8 cellular contexts compared by ENCODE assay signal in the genomic region with DNA sequence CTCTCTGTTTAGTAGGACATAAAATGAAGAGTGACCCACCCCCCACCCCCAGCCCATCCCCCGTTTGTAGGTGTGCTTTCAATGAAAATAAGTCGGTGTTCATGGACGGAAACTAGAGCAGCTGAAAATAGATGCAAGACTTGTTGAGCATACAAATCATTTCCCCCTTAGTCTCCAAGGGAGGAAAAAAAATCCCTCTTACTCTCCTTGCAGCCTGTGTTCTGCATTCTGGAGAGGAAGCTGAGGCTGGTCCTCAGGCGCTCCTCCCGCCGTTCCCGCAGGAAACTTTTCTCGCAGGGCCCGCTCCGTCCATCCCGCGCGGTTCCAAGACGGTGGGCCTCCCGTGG.
A peak's percentile ranks its signal among the peaks of the same experiment; 100 is the strongest.
DNase-seq lines count a peak whose midpoint lies in the region; ATAC-seq, FAIRE-seq and TF ChIP-seq lines count a peak whose summit lies in the region.

No MANE protein-coding gene starts in this region.

- no peak for TF ChIP-seq POLR2A in A549 (IDR thresholded peaks at IDR 0.05; ENCODE audit: low read length)

- TF ChIP-seq CTCF in A549 (IDR thresholded peaks at IDR 0.05): no peak
- no peak for TF ChIP-seq CTCF in dorsolateral prefrontal cortex (IDR thresholded peaks at IDR 0.05 in 54 of 56, conservative IDR thresholded peaks at IDR 0.05 in 2 of 56; ENCODE audit: low read depth in 1 of 56, partially characterized antibody in 56 of 56)

- no peaks in the 10 kb centered on the region for H3K9me3 ChIP-seq in A549
- H3K9me3 ChIP-seq in muscle layer of colon (ENCODE audit: low read length): no peaks in the 10 kb centered on the region

- intact Hi-C loops in dorsolateral prefrontal cortex (cut with DNase I): loop anchor here (10.0 kb wide), 2 partner anchors 70 to 260 kb away; partner anchors contain the start of gene E2F7 (in 1 of the 2)

- H3K4me1 ChIP-seq in A549: peaks cover 6% of the 10 kb centered on the region; the same call in 1 of the 3 replicates
- H3K4me1 ChIP-seq in muscle layer of colon (ENCODE audit: insufficient read depth, low read length): peaks cover 6% of the 10 kb centered on the region

- H3K4me2 ChIP-seq in A549: peak overlapping the region; percentile 98

- no peak for TF ChIP-seq RAD21 in A549 (conservative IDR thresholded peaks at IDR 0.05 in 1 of 2, IDR thresholded peaks at IDR 0.05 in 1 of 2)

- no peak for TF ChIP-seq EP300 in A549 (IDR thresholded peaks at IDR 0.05)

- WGBS in A549 (ENCODE audit: missing lambda C conversion rate): under 1% methylated on average over 15 of the region's 15 CpGs

- peak overlapping the region; percentile 53 for H3K4me3 ChIP-seq in A549
- peak overlapping the region; percentile 56 to 84 (median 73) for H3K4me3 ChIP-seq in dorsolateral prefrontal cortex
- H3K4me3 ChIP-seq in muscle layer of colon (ENCODE audit: low read depth in 1 of 2, low read length in 2 of 2): peak overlapping the region; percentile 43 to 79

- FAIRE-seq in A549 (lab: Jason Lieb, UNC): no peak

- H3K27me3 ChIP-seq in dorsolateral prefrontal cortex: no peaks in the 10 kb centered on the region
- no peaks in the 10 kb centered on the region for H3K27me3 ChIP-seq in muscle layer of colon (ENCODE audit: control insufficient read depth in 1 of 2, insufficient read depth in 2 of 2, low read length in 2 of 2)

- CTCF ChIA-PET in A549 (lab: Yijun Ruan, JAX): interaction anchor here (0.7 to 2.0 kb wide), 6 partner anchors 10 to 275 kb away, joined by 3 to 12 read pairs (median 4); no protein-coding TSS in a partner anchor

- ATAC-seq in A549: peak in 1 of 2 experiments; percentile 46; a peak in 2 of 6 replicates
- peak; percentile 16 for ATAC-seq in HG03025 (IDR thresholded peaks at IDR 0.05; ENCODE audit: low FRiP score, unreplicated experiment)
- no peak for ATAC-seq in stimulated activated naive CD8-positive, alpha-beta T cell treated with anti-CD3 and anti-CD28 coated beads, Interleukin-15, Interleukin-2, amounts not matched to agents 100 U/mL and 50 U/mL, for 24 hours

- POLR2A ChIA-PET in A549 (lab: Yijun Ruan, JAX): no interaction called here

- no peak overlapping the region for H3K9ac ChIP-seq in muscle layer of colon (ENCODE audit: low read length)

- no peaks in the 10 kb centered on the region for H3K36me3 ChIP-seq in muscle layer of colon (ENCODE audit: insufficient read depth, low read length)

- H3K27ac ChIP-seq in A549 (peak overlapping the region in 1 of 2 experiments; percentile 57; a peak in 2 of 6 replicates), dorsolateral prefrontal cortex (peak overlapping the region in 55 of 59 donors; percentile 8 to 92 (median 82)), muscle layer of colon (ENCODE audit: low read depth, low read length) (no peak overlapping the region), substantia nigra (ENCODE audit: low read depth, low read length, poor library complexity, severe bottlenecking) (no peak overlapping the region)

- no peak for DNase-seq in A549 (ENCODE audit: low read depth in 1 of 2, low spot score in 1 of 2)
- DNase-seq in dorsolateral prefrontal cortex: no peak
- no peak for DNase-seq in stimulated activated naive CD8-positive, alpha-beta T cell treated with anti-CD3 and anti-CD28 coated beads, Interleukin-15, Interleukin-2, amounts not matched to agents 100 U/mL and 50 U/mL, for 24 hours
- no peak for DNase-seq in substantia nigra (lab: John Stamatoyannopoulos, UW)
- no peak for DNase-seq in OCI-M1 (lab: John Stamatoyannopoulos, UW)
- DNase-seq in AML-193 (lab: John Stamatoyannopoulos, UW): no peak

TF ChIP-seq in A549, 52 proteins besides CTCF, POLR2A, EP300 and RAD21:
- no peak for TF ChIP-seq BHLHE40 (IDR thresholded peaks at IDR 0.05; ENCODE audit: low read depth, low read length)
- TF ChIP-seq NFE2L2 (conservative IDR thresholded peaks at IDR 0.05; ENCODE audit: low read length): no peak
- TF ChIP-seq RCOR1 (IDR thresholded peaks at IDR 0.05; ENCODE audit: low read depth, low read length): no peak
- no peak for TF ChIP-seq ZC3H11A (IDR thresholded peaks at IDR 0.05)
- no peak for TF ChIP-seq CBX2 (IDR thresholded peaks at IDR 0.05; ENCODE audit: borderline replicate concordance, low read depth)
- no peak for TF ChIP-seq JUN (IDR thresholded peaks at IDR 0.05)
- no peak for TF ChIP-seq FOXS1 (CRISPR knock-in tag; IDR thresholded peaks at IDR 0.05)
- TF ChIP-seq BCL3 (IDR thresholded peaks at IDR 0.05): no peak
- TF ChIP-seq HDAC2 (IDR thresholded peaks at IDR 0.05): no peak
- no peak for TF ChIP-seq RARB (CRISPR knock-in tag; IDR thresholded peaks at IDR 0.05)
- TF ChIP-seq CHD2 (IDR thresholded peaks at IDR 0.05; ENCODE audit: low read length, partially characterized antibody): no peak
- TF ChIP-seq, protein P1, sequence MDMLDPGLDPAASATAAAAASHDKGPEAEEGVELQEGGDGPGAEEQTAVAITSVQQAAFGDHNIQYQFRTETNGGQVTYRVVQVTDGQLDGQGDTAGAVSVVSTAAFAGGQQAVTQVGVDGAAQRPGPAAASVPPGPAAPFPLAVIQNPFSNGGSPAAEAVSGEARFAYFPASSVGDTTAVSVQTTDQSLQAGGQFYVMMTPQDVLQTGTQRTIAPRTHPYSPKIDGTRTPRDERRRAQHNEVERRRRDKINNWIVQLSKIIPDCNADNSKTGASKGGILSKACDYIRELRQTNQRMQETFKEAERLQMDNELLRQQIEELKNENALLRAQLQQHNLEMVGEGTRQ (IDR thresholded peaks at IDR 0.05): no peak
- no peak for TF ChIP-seq MYC (IDR thresholded peaks at IDR 0.05; ENCODE audit: borderline replicate concordance, low read length)
- TF ChIP-seq HEYL (CRISPR knock-in tag; IDR thresholded peaks at IDR 0.05): no peak
TF ChIP-seq in A549: peak in this region for 0.

Comparison
In these comparisons a context has a peak if more than half of its experiments do, and no peak if none do; other contexts are left out.
1. H3K27ac ChIP-seq: peak in dorsolateral prefrontal cortex (55 of 59); none in muscle layer of colon (single experiment) and substantia nigra (single experiment).
2. Peak in every context shown above with its lines, with median percentiles within 50 percentile points of each other: H3K4me3 ChIP-seq.